8 cellular contexts compared by ENCODE assay signal in genomic region chr14:60247994-60248696, GRCh38. TPM values are rescaled to one million over a fixed set of nuclear protein-coding genes. Genes with fewer than 3 reads are reported as not detected.
DNase-seq lines count a peak whose midpoint lies in the region; ATAC-seq and TF ChIP-seq lines count a peak whose summit lies in the region.

No MANE protein-coding gene starts in this region.

- H3K27ac ChIP-seq in left lung, result peak overlapping the region; percentile 100

- peak; percentile 52 for TF ChIP-seq POLR2A in GM19193 (IDR thresholded peaks at IDR 0.05; ENCODE audit: extremely low read depth, insufficient read depth, insufficient read length)

- peaks cover 18 to 38% of the 10 kb centered on the region in 2 donors for H3K4me1 ChIP-seq in left lung

- H3K9me3 ChIP-seq in left lung, result no peaks in the 10 kb centered on the region

- H3K4me3 ChIP-seq in left lung, result peak overlapping the region; percentile 71 to 80

- H3K36me3 ChIP-seq in left lung, result no peaks in the 10 kb centered on the region

- DNase-seq in AG09319 (ENCODE audit: extremely low read depth, low read depth) (peak; percentile 81), NCI-H526 (lab: John Stamatoyannopoulos, UW) (peak; percentile 93), dermis blood vessel endothelial cell (peak; percentile 95), left lung (peak; percentile 93 to 94)
- peak; percentile 53 to 83 for DNase-seq in activated CD4-positive, alpha-beta T cell treated with anti-CD3 and anti-CD28 coated beads, Interleukin-2, amount 50 U/mL, for 24 hours (ENCODE audit: low read depth in 1 of 2, low spot score in 1 of 2)
- peak; percentile 80 for DNase-seq in stimulated activated CD4-positive, alpha-beta T cell treated with anti-CD3 and anti-CD28 coated beads, Interleukin-2, amount 100 ng/mL, for 4 hours (ENCODE audit: low read depth)

- no peaks in the 10 kb centered on the region for H3K27me3 ChIP-seq in left lung

- intact Hi-C loops in left lung (cut with DNase I), result no loop called here

- ATAC-seq in HG03439 (IDR thresholded peaks at IDR 0.05; ENCODE audit: unreplicated experiment) (peak; percentile 54), left lung (peak; percentile 89)

- TF ChIP-seq CTCF in AG09319 (IDR thresholded peaks at IDR 0.05; ENCODE audit: low read depth, low read length) (no peak), left lung (IDR thresholded peaks at IDR 0.05) (no peak)

RNA-seq across cellular contexts. Expression of gene PPM1A, which starts 0.9 kb away (rescaled TPM):
- total RNA-seq in dermis blood vessel endothelial cell, result 23.1 and 42.1 TPM in 2 replicates
- total RNA-seq in left lung, result 10 to 100 TPM; 54.1 to 56.2 TPM

Comparison
In these comparisons a context has a peak if more than half of its experiments do, and no peak if none do; other contexts are left out.
1. Peak in every context shown above with its lines: DNase-seq, ATAC-seq, H3K4me3 ChIP-seq and H3K27ac ChIP-seq.